14 cellular contexts compared by ENCODE assay signal in genomic region chr7:4835398-4836205, GRCh38. TPM values are rescaled to one million over a fixed set of nuclear protein-coding genes. Genes with fewer than 3 reads are reported as not detected.
"Had no signal": no experiment of that assay in that cellular context is flagged by ENCODE, and none has a peak within 500 bp of the region (broad histone marks: within the 10 kb centered on the region; RNA-seq: fewer than 3 reads in every experiment).

No MANE protein-coding gene starts in this region.

- H3K4me1 ChIP-seq: breast epithelium, gastrocnemius medialis, parathyroid adenoma, upper lobe of right lung had no signal

- H3K9me3 ChIP-seq: breast epithelium, gastrocnemius medialis, upper lobe of right lung had no signal

- H3K27ac ChIP-seq: breast epithelium, gastrocnemius medialis, parathyroid adenoma, upper lobe of right lung had no signal

- H3K27me3 ChIP-seq: breast epithelium, gastrocnemius medialis, upper lobe of right lung had no signal

- H3K9ac ChIP-seq: parathyroid adenoma had no signal

- ATAC-seq: gastrocnemius medialis, left colon, upper lobe of right lung had no signal

- H3K36me3 ChIP-seq: breast epithelium, gastrocnemius medialis, upper lobe of right lung had no signal

- H2AFZ ChIP-seq: parathyroid adenoma had no signal

- H3K4me3 ChIP-seq: breast epithelium, gastrocnemius medialis, lung, smooth muscle cell, upper lobe of right lung had no signal

- H3K4me2 ChIP-seq: smooth muscle cell had no signal

- H3K79me2 ChIP-seq: parathyroid adenoma had no signal

- DNase-seq: activated CD4-positive, alpha-beta T cell treated with anti-CD3 and anti-CD28 coated beads, Interleukin-2, amount 10 ng/mL, durations not matched to agents 7 days and 5 days; activated naive CD4-positive, alpha-beta T cell; activated naive CD8-positive, alpha-beta T cell treated with anti-CD3 and anti-CD28 coated beads, Interleukin-2, amount 10 ng/mL, durations not matched to agents 7 days and 5 days; erythroblast; gastrocnemius medialis; left colon; retina; stimulated activated naive CD8-positive, alpha-beta T cell treated with anti-CD3 and anti-CD28 coated beads, Interleukin-15, amount 100 ng/mL, for 72 hours; T-helper 2 cell had no signal

RNA-seq across cellular contexts. Expression of gene PAPOLB, which starts 26.2 kb away (rescaled TPM):
- total RNA-seq: activated naive CD8-positive, alpha-beta T cell treated with anti-CD3 and anti-CD28 coated beads, Interleukin-2, amount 10 ng/mL, durations not matched to agents 7 days and 5 days had no signal
- polyA plus RNA-seq: smooth muscle cell had no signal
